21 cellular contexts compared by ENCODE assay signal in the genomic region with DNA sequence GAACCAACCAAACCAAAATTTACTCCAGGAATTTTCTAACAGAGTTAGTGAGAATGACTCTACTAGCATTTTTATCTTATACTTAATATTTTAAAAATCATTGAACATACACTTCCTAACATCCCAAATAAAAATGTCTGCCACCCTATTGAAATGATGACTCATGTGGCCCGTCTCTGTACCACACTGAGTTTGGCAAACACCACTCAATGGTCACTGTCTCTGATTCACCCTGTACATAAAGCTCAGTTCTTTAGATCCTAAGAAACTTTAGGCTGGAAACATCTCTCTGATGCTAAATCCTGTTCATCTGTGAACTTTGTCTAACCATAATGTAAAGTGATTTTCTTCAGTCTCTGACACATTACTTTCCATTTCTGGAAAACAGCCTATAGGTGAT.
"Had no signal": no experiment of that assay in that cellular context is flagged by ENCODE, and none has a peak within 500 bp of the region (broad histone marks: within the 10 kb centered on the region; RNA-seq: fewer than 3 reads in every experiment).

No MANE protein-coding gene starts in this region.

- H3K27me3 Mint-ChIP-seq: activated CD4-positive, alpha-beta memory T cell treated with anti-CD3 and anti-CD28 coated beads, Interleukin-2, amount 10 ng/mL, durations not matched to agents 7 days and 5 days; memory B cell; stimulated activated naive B cell treated with anti-CD40 and anti-IgM and Interleukin-4, amounts not matched to agents 10 μg/mL and 1 μg/mL and 100 μg/mL, for 72 hours had no signal

- H3K4me1 Mint-ChIP-seq: activated CD4-positive, alpha-beta memory T cell treated with anti-CD3 and anti-CD28 coated beads, Interleukin-2, amount 10 ng/mL, durations not matched to agents 7 days and 5 days; memory B cell; natural killer cell; stimulated activated naive B cell treated with anti-CD40 and anti-IgM and Interleukin-4, amounts not matched to agents 10 μg/mL and 1 μg/mL and 100 μg/mL, for 72 hours had no signal

- H3K4me3 ChIP-seq: body of pancreas, heart right ventricle, left ventricle myocardium inferior, spleen, tibial nerve, uterus had no signal

- H3K4me3 Mint-ChIP-seq: activated CD4-positive, alpha-beta memory T cell treated with anti-CD3 and anti-CD28 coated beads, Interleukin-2, amount 10 ng/mL, durations not matched to agents 7 days and 5 days; activated naive CD4-positive, alpha-beta T cell treated with anti-CD3 and anti-CD28 coated beads for 36 hours; activated T-cell treated with anti-CD3 and anti-CD28 coated beads, Interleukin-2, amount 50 U/mL, for 4 hours; memory B cell; natural killer cell; stimulated activated naive B cell treated with anti-CD40 and anti-IgM and Interleukin-4, amounts not matched to agents 10 μg/mL and 1 μg/mL and 100 μg/mL, for 72 hours had no signal

- DNase-seq: activated CD4-positive, alpha-beta memory T cell treated with anti-CD3 and anti-CD28 coated beads, Interleukin-2, amount 10 ng/mL, durations not matched to agents 7 days and 5 days; activated CD4-positive, alpha-beta T cell treated with anti-CD3 and anti-CD28 coated beads for 48 hours; activated CD4-positive, CD25-positive, alpha-beta regulatory T cell; activated naive CD4-positive, alpha-beta T cell treated with anti-CD3 and anti-CD28 coated beads for 36 hours; activated T-cell treated with anti-CD3 and anti-CD28 coated beads, Interleukin-2, amount 50 U/mL, for 4 hours; body of pancreas; caudate nucleus; heart right ventricle; kidney glomerular epithelial cell; left ventricle myocardium inferior; natural killer cell; spleen; stimulated activated naive B cell treated with anti-CD40 and anti-IgM and Interleukin-4, amounts not matched to agents 10 μg/mL and 1 μg/mL and 100 μg/mL, for 72 hours; T-helper 1 cell; T-helper 9 cell; uterus had no signal

- H3K27ac Mint-ChIP-seq: activated CD4-positive, alpha-beta memory T cell treated with anti-CD3 and anti-CD28 coated beads, Interleukin-2, amount 10 ng/mL, durations not matched to agents 7 days and 5 days; activated naive CD4-positive, alpha-beta T cell treated with anti-CD3 and anti-CD28 coated beads for 36 hours; memory B cell; natural killer cell; stimulated activated naive B cell treated with anti-CD40 and anti-IgM and Interleukin-4, amounts not matched to agents 10 μg/mL and 1 μg/mL and 100 μg/mL, for 72 hours had no signal

- ATAC-seq: activated T-cell treated with anti-CD3 and anti-CD28 coated beads, Interleukin-2, amount 50 U/mL, for 4 hours; body of pancreas; heart right ventricle; natural killer cell; sciatic nerve; stimulated activated naive B cell treated with anti-CD40 and anti-IgM and Interleukin-4, amounts not matched to agents 10 μg/mL and 1 μg/mL and 100 μg/mL, for 72 hours had no signal

- H3K36me3 Mint-ChIP-seq: memory B cell; stimulated activated naive B cell treated with anti-CD40 and anti-IgM and Interleukin-4, amounts not matched to agents 10 μg/mL and 1 μg/mL and 100 μg/mL, for 72 hours had no signal

- FAIRE-seq: colon, endometrium had no signal
